In the genomic region with DNA sequence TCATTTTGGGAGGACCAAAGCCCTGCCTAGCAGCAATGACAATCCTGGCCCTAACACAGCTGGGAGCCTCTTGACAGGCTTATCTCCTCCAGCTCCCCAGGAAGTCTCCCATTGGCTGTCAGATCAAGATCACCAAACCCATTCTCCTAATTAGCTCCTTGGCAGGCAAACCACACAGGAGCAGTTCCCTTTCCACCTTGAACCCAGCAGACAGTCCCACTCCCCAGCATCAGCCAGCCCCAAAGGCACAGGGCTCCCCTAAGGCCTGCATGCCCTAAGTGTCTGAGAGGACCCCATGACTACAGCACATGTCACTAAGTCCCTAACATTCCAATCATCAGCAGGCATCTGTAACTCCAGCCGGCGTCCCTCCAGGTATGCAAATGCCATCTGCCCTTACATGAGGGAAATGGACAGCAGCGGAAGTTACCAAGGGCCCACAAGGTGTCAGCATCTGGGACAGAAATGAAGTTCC, we compare ENCODE assay signal across 1 cellular context.
TF ChIP-seq lines count a peak whose summit lies in the region.

No MANE protein-coding gene starts in this region.

TF ChIP-seq in HEK293, 187 proteins besides CTCF, POLR2A, EP300 and RAD21 (continued from another document):
- TF ChIP-seq, protein P1, sequence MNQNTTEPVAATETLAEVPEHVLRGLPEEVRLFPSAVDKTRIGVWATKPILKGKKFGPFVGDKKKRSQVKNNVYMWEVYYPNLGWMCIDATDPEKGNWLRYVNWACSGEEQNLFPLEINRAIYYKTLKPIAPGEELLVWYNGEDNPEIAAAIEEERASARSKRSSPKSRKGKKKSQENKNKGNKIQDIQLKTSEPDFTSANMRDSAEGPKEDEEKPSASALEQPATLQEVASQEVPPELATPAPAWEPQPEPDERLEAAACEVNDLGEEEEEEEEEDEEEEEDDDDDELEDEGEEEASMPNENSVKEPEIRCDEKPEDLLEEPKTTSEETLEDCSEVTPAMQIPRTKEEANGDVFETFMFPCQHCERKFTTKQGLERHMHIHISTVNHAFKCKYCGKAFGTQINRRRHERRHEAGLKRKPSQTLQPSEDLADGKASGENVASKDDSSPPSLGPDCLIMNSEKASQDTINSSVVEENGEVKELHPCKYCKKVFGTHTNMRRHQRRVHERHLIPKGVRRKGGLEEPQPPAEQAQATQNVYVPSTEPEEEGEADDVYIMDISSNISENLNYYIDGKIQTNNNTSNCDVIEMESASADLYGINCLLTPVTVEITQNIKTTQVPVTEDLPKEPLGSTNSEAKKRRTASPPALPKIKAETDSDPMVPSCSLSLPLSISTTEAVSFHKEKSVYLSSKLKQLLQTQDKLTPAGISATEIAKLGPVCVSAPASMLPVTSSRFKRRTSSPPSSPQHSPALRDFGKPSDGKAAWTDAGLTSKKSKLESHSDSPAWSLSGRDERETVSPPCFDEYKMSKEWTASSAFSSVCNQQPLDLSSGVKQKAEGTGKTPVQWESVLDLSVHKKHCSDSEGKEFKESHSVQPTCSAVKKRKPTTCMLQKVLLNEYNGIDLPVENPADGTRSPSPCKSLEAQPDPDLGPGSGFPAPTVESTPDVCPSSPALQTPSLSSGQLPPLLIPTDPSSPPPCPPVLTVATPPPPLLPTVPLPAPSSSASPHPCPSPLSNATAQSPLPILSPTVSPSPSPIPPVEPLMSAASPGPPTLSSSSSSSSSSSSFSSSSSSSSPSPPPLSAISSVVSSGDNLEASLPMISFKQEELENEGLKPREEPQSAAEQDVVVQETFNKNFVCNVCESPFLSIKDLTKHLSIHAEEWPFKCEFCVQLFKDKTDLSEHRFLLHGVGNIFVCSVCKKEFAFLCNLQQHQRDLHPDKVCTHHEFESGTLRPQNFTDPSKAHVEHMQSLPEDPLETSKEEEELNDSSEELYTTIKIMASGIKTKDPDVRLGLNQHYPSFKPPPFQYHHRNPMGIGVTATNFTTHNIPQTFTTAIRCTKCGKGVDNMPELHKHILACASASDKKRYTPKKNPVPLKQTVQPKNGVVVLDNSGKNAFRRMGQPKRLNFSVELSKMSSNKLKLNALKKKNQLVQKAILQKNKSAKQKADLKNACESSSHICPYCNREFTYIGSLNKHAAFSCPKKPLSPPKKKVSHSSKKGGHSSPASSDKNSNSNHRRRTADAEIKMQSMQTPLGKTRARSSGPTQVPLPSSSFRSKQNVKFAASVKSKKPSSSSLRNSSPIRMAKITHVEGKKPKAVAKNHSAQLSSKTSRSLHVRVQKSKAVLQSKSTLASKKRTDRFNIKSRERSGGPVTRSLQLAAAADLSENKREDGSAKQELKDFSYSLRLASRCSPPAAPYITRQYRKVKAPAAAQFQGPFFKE (tag by site-specific recombination; IDR thresholded peaks at IDR 0.05; ENCODE audit: borderline replicate concordance), result no peak
- no peak for TF ChIP-seq ZNF19 (tag by site-specific recombination; IDR thresholded peaks at IDR 0.05; ENCODE audit: low read depth)
- TF ChIP-seq ZNF354C (tag by site-specific recombination; IDR thresholded peaks at IDR 0.05; ENCODE audit: borderline replicate concordance, low read depth), result no peak
- TF ChIP-seq, protein P2, sequence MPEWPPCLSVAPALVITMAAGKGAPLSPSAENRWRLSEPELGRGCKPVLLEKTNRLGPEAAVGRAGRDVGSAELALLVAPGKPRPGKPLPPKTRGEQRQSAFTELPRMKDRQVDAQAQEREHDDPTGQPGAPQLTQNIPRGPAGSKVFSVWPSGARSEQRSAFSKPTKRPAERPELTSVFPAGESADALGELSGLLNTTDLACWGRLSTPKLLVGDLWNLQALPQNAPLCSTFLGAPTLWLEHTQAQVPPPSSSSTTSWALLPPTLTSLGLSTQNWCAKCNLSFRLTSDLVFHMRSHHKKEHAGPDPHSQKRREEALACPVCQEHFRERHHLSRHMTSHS (tag by site-specific recombination; IDR thresholded peaks at IDR 0.05), result 0 out of 2 replicates have a peak, but pooled peaks have one; percentile 33
- TF ChIP-seq ZNF37A (tag by site-specific recombination; IDR thresholded peaks at IDR 0.05), result no peak
- peak; percentile 70 for TF ChIP-seq ZXDB (tag by site-specific recombination; IDR thresholded peaks at IDR 0.05)
- no peak for TF ChIP-seq ZEB2 (tag by site-specific recombination; IDR thresholded peaks at IDR 0.05)
- no peak for TF ChIP-seq GLIS2 (tag by site-specific recombination; IDR thresholded peaks at IDR 0.05)
- no peak; the same call in 1 of the 2 replicates for TF ChIP-seq ZSCAN30 (tag by site-specific recombination; IDR thresholded peaks at IDR 0.05)
- peak; percentile 89 for TF ChIP-seq ZBTB48 (tag by site-specific recombination; IDR thresholded peaks at IDR 0.05)
- TF ChIP-seq ZNF350 (tag by site-specific recombination; IDR thresholded peaks at IDR 0.05), result no peak
- TF ChIP-seq ZNF157 (tag by site-specific recombination; IDR thresholded peaks at IDR 0.05), result no peak
- no peak for TF ChIP-seq ZNF514 (tag by site-specific recombination; IDR thresholded peaks at IDR 0.05)
- no peak for TF ChIP-seq ZNF549 (tag by site-specific recombination; IDR thresholded peaks at IDR 0.05)
- peak; percentile 62 for TF ChIP-seq SP7 (tag by site-specific recombination; IDR thresholded peaks at IDR 0.05)
- no peak for TF ChIP-seq KLF1 (tag by site-specific recombination; IDR thresholded peaks at IDR 0.05)
- no peak for TF ChIP-seq ZFP69B (tag by site-specific recombination; IDR thresholded peaks at IDR 0.05)
- TF ChIP-seq, protein P3, sequence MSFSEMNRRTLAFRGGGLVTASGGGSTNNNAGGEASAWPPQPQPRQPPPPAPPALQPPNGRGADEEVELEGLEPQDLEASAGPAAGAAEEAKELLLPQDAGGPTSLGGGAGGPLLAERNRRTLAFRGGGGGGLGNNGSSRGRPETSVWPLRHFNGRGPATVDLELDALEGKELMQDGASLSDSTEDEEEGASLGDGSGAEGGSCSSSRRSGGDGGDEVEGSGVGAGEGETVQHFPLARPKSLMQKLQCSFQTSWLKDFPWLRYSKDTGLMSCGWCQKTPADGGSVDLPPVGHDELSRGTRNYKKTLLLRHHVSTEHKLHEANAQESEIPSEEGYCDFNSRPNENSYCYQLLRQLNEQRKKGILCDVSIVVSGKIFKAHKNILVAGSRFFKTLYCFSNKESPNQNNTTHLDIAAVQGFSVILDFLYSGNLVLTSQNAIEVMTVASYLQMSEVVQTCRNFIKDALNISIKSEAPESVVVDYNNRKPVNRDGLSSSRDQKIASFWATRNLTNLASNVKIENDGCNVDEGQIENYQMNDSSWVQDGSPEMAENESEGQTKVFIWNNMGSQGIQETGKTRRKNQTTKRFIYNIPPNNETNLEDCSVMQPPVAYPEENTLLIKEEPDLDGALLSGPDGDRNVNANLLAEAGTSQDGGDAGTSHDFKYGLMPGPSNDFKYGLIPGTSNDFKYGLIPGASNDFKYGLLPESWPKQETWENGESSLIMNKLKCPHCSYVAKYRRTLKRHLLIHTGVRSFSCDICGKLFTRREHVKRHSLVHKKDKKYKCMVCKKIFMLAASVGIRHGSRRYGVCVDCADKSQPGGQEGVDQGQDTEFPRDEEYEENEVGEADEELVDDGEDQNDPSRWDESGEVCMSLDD (tag by site-specific recombination; IDR thresholded peaks at IDR 0.05), result no peak
- TF ChIP-seq ZNF416 (tag by site-specific recombination; IDR thresholded peaks at IDR 0.05), result no peak
- no peak for TF ChIP-seq ZNF585B (tag by site-specific recombination; IDR thresholded peaks at IDR 0.05)
- no peak for TF ChIP-seq ZNF132 (tag by site-specific recombination; IDR thresholded peaks at IDR 0.05; ENCODE audit: borderline replicate concordance)
- TF ChIP-seq ZNF785 (tag by site-specific recombination; IDR thresholded peaks at IDR 0.05), result no peak
- TF ChIP-seq, protein P4, sequence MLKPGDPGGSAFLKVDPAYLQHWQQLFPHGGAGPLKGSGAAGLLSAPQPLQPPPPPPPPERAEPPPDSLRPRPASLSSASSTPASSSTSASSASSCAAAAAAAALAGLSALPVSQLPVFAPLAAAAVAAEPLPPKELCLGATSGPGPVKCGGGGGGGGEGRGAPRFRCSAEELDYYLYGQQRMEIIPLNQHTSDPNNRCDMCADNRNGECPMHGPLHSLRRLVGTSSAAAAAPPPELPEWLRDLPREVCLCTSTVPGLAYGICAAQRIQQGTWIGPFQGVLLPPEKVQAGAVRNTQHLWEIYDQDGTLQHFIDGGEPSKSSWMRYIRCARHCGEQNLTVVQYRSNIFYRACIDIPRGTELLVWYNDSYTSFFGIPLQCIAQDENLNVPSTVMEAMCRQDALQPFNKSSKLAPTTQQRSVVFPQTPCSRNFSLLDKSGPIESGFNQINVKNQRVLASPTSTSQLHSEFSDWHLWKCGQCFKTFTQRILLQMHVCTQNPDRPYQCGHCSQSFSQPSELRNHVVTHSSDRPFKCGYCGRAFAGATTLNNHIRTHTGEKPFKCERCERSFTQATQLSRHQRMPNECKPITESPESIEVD (tag by site-specific recombination; IDR thresholded peaks at IDR 0.05), result peak; percentile 13; the same call in 1 of the 2 replicates
- no peak for TF ChIP-seq ZFHX2 (tag by site-specific recombination; conservative IDR thresholded peaks at IDR 0.05)
- no peak for TF ChIP-seq ZSCAN23 (tag by site-specific recombination; IDR thresholded peaks at IDR 0.05)
- no peak for TF ChIP-seq KLF7 (tag by site-specific recombination; IDR thresholded peaks at IDR 0.05; ENCODE audit: borderline replicate concordance)
- TF ChIP-seq ZNF404 (tag by site-specific recombination; IDR thresholded peaks at IDR 0.05), result no peak
- TF ChIP-seq HOXC10 (CRISPR knock-in tag; IDR thresholded peaks at IDR 0.05), result no peak
- TF ChIP-seq ZNF274 (IDR thresholded peaks at IDR 0.05; ENCODE audit: low read length), result no peak
- TF ChIP-seq ZNF274 (tag by site-specific recombination; IDR thresholded peaks at IDR 0.05; ENCODE audit: borderline replicate concordance), result no peak
- TF ChIP-seq, protein P5, sequence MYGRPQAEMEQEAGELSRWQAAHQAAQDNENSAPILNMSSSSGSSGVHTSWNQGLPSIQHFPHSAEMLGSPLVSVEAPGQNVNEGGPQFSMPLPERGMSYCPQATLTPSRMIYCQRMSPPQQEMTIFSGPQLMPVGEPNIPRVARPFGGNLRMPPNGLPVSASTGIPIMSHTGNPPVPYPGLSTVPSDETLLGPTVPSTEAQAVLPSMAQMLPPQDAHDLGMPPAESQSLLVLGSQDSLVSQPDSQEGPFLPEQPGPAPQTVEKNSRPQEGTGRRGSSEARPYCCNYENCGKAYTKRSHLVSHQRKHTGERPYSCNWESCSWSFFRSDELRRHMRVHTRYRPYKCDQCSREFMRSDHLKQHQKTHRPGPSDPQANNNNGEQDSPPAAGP (tag by site-specific recombination; IDR thresholded peaks at IDR 0.05), result peak; percentile 51; the same call in 1 of the 2 replicates
